12 cellular contexts compared by ENCODE assay signal in the genomic region with DNA sequence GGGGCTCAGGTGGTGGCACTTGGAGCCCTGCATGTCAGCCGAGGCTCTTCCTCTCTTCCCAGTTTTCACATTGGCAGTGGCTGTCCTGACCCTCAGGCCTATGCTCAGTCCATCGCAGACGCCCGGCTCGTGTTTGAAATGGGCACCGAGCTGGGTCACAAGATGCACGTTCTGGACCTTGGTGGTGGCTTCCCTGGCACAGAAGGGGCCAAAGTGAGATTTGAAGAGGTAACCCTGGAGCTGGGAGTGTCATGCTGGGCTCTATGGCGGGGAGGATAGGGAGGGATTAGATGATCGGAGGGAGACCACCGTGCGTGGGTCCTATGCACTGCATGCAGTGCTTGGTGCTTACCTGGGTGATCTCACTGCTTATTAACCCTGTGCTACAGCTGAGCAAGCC.
"Had no signal": no experiment of that assay in that cellular context is flagged by ENCODE, and none has a peak within 500 bp of the region (broad histone marks: within the 10 kb centered on the region; RNA-seq: fewer than 3 reads in every experiment).

No MANE protein-coding gene starts in this region.

- ATAC-seq: activated CD8-positive, alpha-beta T cell treated with anti-CD3 and anti-CD28 coated beads, Interleukin-2, amount 10 ng/mL, durations not matched to agents 7 days and 5 days; activated T-cell treated with anti-CD3 and anti-CD28 coated beads, Interleukin-2, amount 50 U/mL, for 4 hours; SK-N-SH treated with all-trans-retinoic acid at 6 μM for 48 hours; T-helper 17 cell had no signal

- H3K27me3 ChIP-seq: brain microvascular endothelial cell, SJSA1 had no signal

- H3K4me3 ChIP-seq: SJSA1 had no signal

- H3K9me3 ChIP-seq: SJSA1 had no signal

- H3K27ac ChIP-seq: brain microvascular endothelial cell, RWPE1, SJSA1 had no signal

- H3K36me3 ChIP-seq: brain microvascular endothelial cell had no signal

- DNase-seq: activated CD4-positive, alpha-beta T cell treated with anti-CD3 and anti-CD28 coated beads, Interleukin-2, amount 50 U/mL, for 4 hours; activated CD4-positive, CD25-positive, alpha-beta regulatory T cell treated with anti-CD3 and anti-CD28 coated beads, Interleukin-2, amount 50 U/mL, for 72 hours; activated CD8-positive, alpha-beta T cell treated with anti-CD3 and anti-CD28 coated beads, Interleukin-2, amount 10 ng/mL, durations not matched to agents 7 days and 5 days; activated naive CD8-positive, alpha-beta T cell treated with anti-CD3 and anti-CD28 coated beads for 36 hours; KG1; NCI-H510A; T-helper 17 cell had no signal
